9 cellular contexts compared by ENCODE assay signal in the genomic region with DNA sequence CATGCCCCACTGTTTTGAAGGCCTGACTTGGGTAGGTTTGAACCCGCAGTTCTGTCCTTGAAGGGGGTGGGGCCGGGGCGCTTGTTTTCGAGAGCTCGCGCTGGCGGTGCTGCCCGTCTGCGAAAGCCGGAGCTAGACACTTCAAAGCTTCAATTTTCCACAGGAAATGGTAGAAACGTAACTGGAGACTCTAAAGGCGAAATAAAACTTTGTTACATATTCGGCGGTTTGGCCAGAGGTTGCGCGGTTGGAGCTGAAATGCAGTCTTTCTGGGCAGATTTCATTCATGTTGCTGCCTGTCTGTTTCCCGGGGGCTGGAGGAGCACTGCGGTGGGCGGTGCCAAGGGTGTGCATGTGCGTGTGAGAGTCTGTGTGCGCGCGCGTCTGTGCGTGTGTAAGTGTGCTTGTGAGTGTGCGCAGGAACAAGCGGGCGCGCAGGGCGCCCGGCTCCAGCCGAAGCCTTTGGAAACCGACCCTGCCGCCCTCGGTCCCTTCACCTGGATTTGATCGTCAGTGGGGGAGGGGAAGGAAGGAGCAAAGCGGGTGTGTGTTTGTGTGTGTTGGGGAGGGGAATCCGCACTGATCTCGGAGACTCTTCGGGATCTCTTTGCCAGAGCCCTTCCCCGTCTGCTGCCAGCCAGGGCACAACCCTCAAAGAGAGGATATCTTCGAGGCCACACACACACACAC.
DNase-seq lines count a peak whose midpoint lies in the region; FAIRE-seq and TF ChIP-seq lines count a peak whose summit lies in the region.
"Had no signal": no experiment of that assay in that cellular context is flagged by ENCODE, and none has a peak within 500 bp of the region (broad histone marks: within the 10 kb centered on the region; RNA-seq: fewer than 3 reads in every experiment).

No MANE protein-coding gene starts in this region.

- peaks cover 3% of the 10 kb centered on the region for H3K79me2 ChIP-seq in astrocyte (ENCODE audit: insufficient read depth, low read length)

- H3K9ac ChIP-seq in astrocyte (ENCODE audit: low read length) = peak overlapping the region; percentile 64
- H3K9ac ChIP-seq: KMS-11 had no signal

- peak overlapping the region; percentile 99 for H3K4me2 ChIP-seq in astrocyte (ENCODE audit: low read length)
- H3K4me2 ChIP-seq: KMS-11 had no signal

- peaks cover 13% of the 10 kb centered on the region for H4K20me1 ChIP-seq in astrocyte (ENCODE audit: insufficient read depth, low read length)

- H3K4me1 ChIP-seq in astrocyte (ENCODE audit: insufficient read depth, low read length) = peaks cover 16% of the 10 kb centered on the region

- FAIRE-seq in astrocyte (lab: Jason Lieb, UNC) = no peak

- DNase-seq in H7 (peak; percentile 76), T-helper 1 cell (peak; percentile 34 to 88 (median 67)), astrocyte (ENCODE audit: low read depth) (peak; percentile 59), immature natural killer cell (peak; percentile 69 to 75 (median 70)), inferior parietal cortex (ENCODE audit: extremely low spot score) (no peak), NAMALWA (ENCODE audit: low spot score) (no peak), HuH-7.5 (ENCODE audit: low spot score) (no peak)
- peak; percentile 69 for DNase-seq in stimulated activated CD4-positive, alpha-beta T cell treated with anti-CD3 and anti-CD28 coated beads, Interleukin-4, amount 100 ng/mL, for 24 hours

- H3K4me3 ChIP-seq in H7 (ENCODE audit: insufficient read depth, low read depth, low read length) = peak overlapping the region; percentile 66
- peak overlapping the region; percentile 75 for H3K4me3 ChIP-seq in astrocyte (ENCODE audit: insufficient read depth, low read depth, low read length)

- no peak overlapping the region for H3K27ac ChIP-seq in astrocyte (ENCODE audit: low read depth, low read length)
- H3K27ac ChIP-seq: KMS-11 had no signal

- H3K27ac Mint-ChIP-seq in astrocyte (ENCODE audit: unreplicated experiment) = peak overlapping the region; percentile 85
- H3K27ac Mint-ChIP-seq in immature natural killer cell = peak overlapping the region; percentile 84 to 91 (median 88)

- H3K4me3 Mint-ChIP-seq in astrocyte (ENCODE audit: unreplicated experiment) = peak overlapping the region; percentile 94
- peak overlapping the region; percentile 88 to 97 (median 96) for H3K4me3 Mint-ChIP-seq in immature natural killer cell

- H3K36me3 Mint-ChIP-seq in astrocyte (ENCODE audit: low read depth, unreplicated experiment) (no peaks in the 10 kb centered on the region), immature natural killer cell (no peaks in the 10 kb centered on the region)

- H3K36me3 ChIP-seq in H7 (replicated peaks; ENCODE audit: control insufficient read depth, insufficient read depth, low read length) (no peaks in the 10 kb centered on the region), astrocyte (ENCODE audit: insufficient read depth, low read length) (no peaks in the 10 kb centered on the region)

- H3K9me3 Mint-ChIP-seq in astrocyte (ENCODE audit: unreplicated experiment) (no peaks in the 10 kb centered on the region), immature natural killer cell (no peaks in the 10 kb centered on the region)

- no peak for TF ChIP-seq CTCF in astrocyte (IDR thresholded peaks at IDR 0.05; ENCODE audit: insufficient read depth, low read depth, low read length)

- H2AFZ ChIP-seq in astrocyte (ENCODE audit: low read depth, low read length) = peak overlapping the region; percentile 83

- H3K9me3 ChIP-seq in astrocyte (ENCODE audit: insufficient read depth, low read depth, low read length) = no peaks in the 10 kb centered on the region

- peaks cover 13% of the 10 kb centered on the region for H3K27me3 Mint-ChIP-seq in astrocyte (ENCODE audit: low read depth, unreplicated experiment)
- H3K27me3 Mint-ChIP-seq in immature natural killer cell (ENCODE audit: low read depth in 3 of 3) = peaks cover 9 to 17% (median 16%) of the 10 kb centered on the region in 3 donors

- H3K27me3 ChIP-seq in H7 (ENCODE audit: control insufficient read depth, insufficient read depth, low read length) (peaks cover 47% of the 10 kb centered on the region), astrocyte (ENCODE audit: insufficient read depth, low read length) (no peaks in the 10 kb centered on the region)

- H3K4me1 Mint-ChIP-seq in astrocyte (ENCODE audit: low read depth, unreplicated experiment) (peaks cover 7% of the 10 kb centered on the region), immature natural killer cell (peaks cover 44 to 50% of the 10 kb centered on the region in 2 donors)

Comparison
In these comparisons a context has a peak if more than half of its experiments do, and no peak if none do; other contexts are left out.
1. DNase-seq: peak in H7 (single experiment), T-helper 1 cell (5 of 5), astrocyte (single experiment), immature natural killer cell (3 of 3) and stimulated activated CD4-positive, alpha-beta T cell treated with anti-CD3 and anti-CD28 coated beads, Interleukin-4, amount 100 ng/mL, for 24 hours (single experiment); none in inferior parietal cortex (single experiment), NAMALWA (single experiment) and HuH-7.5 (single experiment).